ENCODE assay signal across 9 cellular contexts in genomic region chr11:72069787-72070251, GRCh38. TPM values are rescaled to one million over a fixed set of nuclear protein-coding genes. Genes with fewer than 3 reads are reported as not detected.
DNase-seq lines count a peak whose midpoint lies in the region; ATAC-seq and TF ChIP-seq lines count a peak whose summit lies in the region.
"Had no signal": no experiment of that assay in that cellular context is flagged by ENCODE, and none has a peak within 500 bp of the region (broad histone marks: within the 10 kb centered on the region; RNA-seq: fewer than 3 reads in every experiment).

No MANE protein-coding gene starts in this region.

- no peak overlapping the region for H3K27ac ChIP-seq in CD4-positive, CD25-positive, alpha-beta regulatory T cell (ENCODE audit: insufficient read depth, low read length, poor library complexity, severe bottlenecking)
- H3K27ac ChIP-seq in GM23338 (ENCODE audit: low read depth) (no peak overlapping the region), mesenchymal stem cell (ENCODE audit: low read length, poor library complexity, severe bottlenecking) (peak overlapping the region; percentile 83), upper lobe of right lung (peak overlapping the region; percentile 84)

- H2AK5ac ChIP-seq in mesenchymal stem cell (ENCODE audit: low read length, severe bottlenecking) = no peak overlapping the region

- TF ChIP-seq CTCF in GM23338 (conservative IDR thresholded peaks at IDR 0.05; ENCODE audit: low read depth in 2 of 2) = no peak
- no peak for TF ChIP-seq CTCF in upper lobe of right lung (IDR thresholded peaks at IDR 0.05)

- peaks cover 32% of the 10 kb centered on the region for H3K36me3 Mint-ChIP-seq in CD4-positive, CD25-positive, alpha-beta regulatory T cell
- peaks cover 12% of the 10 kb centered on the region for H3K36me3 Mint-ChIP-seq in GM23338 (ENCODE audit: low read depth)

- no peak overlapping the region for H3K4me2 ChIP-seq in GM23338
- H3K4me2 ChIP-seq in mesenchymal stem cell (ENCODE audit: low read length, poor library complexity, severe bottlenecking) = no peak overlapping the region

- H2BK120ac ChIP-seq in mesenchymal stem cell (ENCODE audit: low read depth, low read length) = no peak overlapping the region

- peak overlapping the region in 1 of 4 donors; percentile 10 for H3K4me3 Mint-ChIP-seq in CD4-positive, CD25-positive, alpha-beta regulatory T cell
- H3K4me3 Mint-ChIP-seq in GM23338 = no peak overlapping the region

- H2BK5ac ChIP-seq in mesenchymal stem cell (ENCODE audit: low read depth, low read length, poor library complexity, severe bottlenecking) = no peak overlapping the region

- intact Hi-C loops in upper lobe of right lung (cut with DNase I) = no loop called here

- peaks cover 17% of the 10 kb centered on the region for H3K79me1 ChIP-seq in mesenchymal stem cell (replicated peaks; ENCODE audit: low read length, poor library complexity, severe bottlenecking)

- H2BK15ac ChIP-seq in mesenchymal stem cell (ENCODE audit: low read depth, poor library complexity, severe bottlenecking) = no peak overlapping the region

- ATAC-seq in CD4-positive, CD25-positive, alpha-beta regulatory T cell (ENCODE audit: low read depth in 2 of 2) = peak; percentile 41 to 42
- ATAC-seq in GM23338 = peak; percentile 74
- peak; percentile 98 for ATAC-seq in upper lobe of right lung

- H2AFZ ChIP-seq in GM23338 (no peak overlapping the region), mesenchymal stem cell (ENCODE audit: low read depth, low read length) (no peak overlapping the region)

- no peaks in the 10 kb centered on the region for H3K27me3 ChIP-seq in CD4-positive, CD25-positive, alpha-beta regulatory T cell (ENCODE audit: control insufficient read depth, insufficient read depth, low read length)
- H3K27me3 ChIP-seq in GM23338 (ENCODE audit: insufficient read depth) = no peaks in the 10 kb centered on the region
- no peaks in the 10 kb centered on the region for H3K27me3 ChIP-seq in mesenchymal stem cell (ENCODE audit: control insufficient read depth in 1 of 2, insufficient read depth in 1 of 2, low read length in 2 of 2)
- no peaks in the 10 kb centered on the region for H3K27me3 ChIP-seq in upper lobe of right lung

- H3K27me3 Mint-ChIP-seq in CD4-positive, CD25-positive, alpha-beta regulatory T cell = peaks cover 4% of the 10 kb centered on the region
- H3K27me3 Mint-ChIP-seq in GM23338 (ENCODE audit: insufficient read depth, low read depth, poor library complexity) = peaks cover 5% of the 10 kb centered on the region

- peak overlapping the region; percentile 9 to 91 for H2BK12ac ChIP-seq in mesenchymal stem cell (ENCODE audit: low read length in 2 of 2)

- H3F3A ChIP-seq in GM23338 (replicated peaks; ENCODE audit: low read depth) = no peaks in the 10 kb centered on the region

- peak overlapping the region; percentile 37 to 46 for H3K18ac ChIP-seq in mesenchymal stem cell (ENCODE audit: low read depth in 1 of 2, low read length in 2 of 2)

- 0% methylated on average over 2 of the region's 2 CpGs for WGBS in mesenchymal stem cell

- peaks cover 83% of the 10 kb centered on the region for H3K79me2 ChIP-seq in GM23338 (replicated peaks; ENCODE audit: insufficient read depth)

- H4K91ac ChIP-seq in mesenchymal stem cell (ENCODE audit: low read length) = no peak overlapping the region

- H3K14ac ChIP-seq in mesenchymal stem cell (ENCODE audit: low read length in 2 of 2) = no peak overlapping the region

- peaks cover 9% of the 10 kb centered on the region for H3K4me1 ChIP-seq in CD4-positive, CD25-positive, alpha-beta regulatory T cell (ENCODE audit: control insufficient read depth, insufficient read depth, low read length, poor library complexity, severe bottlenecking)
- H3K4me1 ChIP-seq in GM23338 (ENCODE audit: insufficient read depth) = peaks cover 13% of the 10 kb centered on the region; the same call in 1 of the 2 replicates
- peaks cover 13% of the 10 kb centered on the region for H3K4me1 ChIP-seq in mesenchymal stem cell (ENCODE audit: control insufficient read depth, insufficient read depth, low read depth, low read length)
- H3K4me1 ChIP-seq in upper lobe of right lung = peaks cover 58% of the 10 kb centered on the region

- H3K4me3 ChIP-seq in CD4-positive, CD25-positive, alpha-beta regulatory T cell (ENCODE audit: low read depth, low read length) = no peak overlapping the region
- no peak overlapping the region for H3K4me3 ChIP-seq in GM23338
- H3K4me3 ChIP-seq in mesenchymal stem cell (ENCODE audit: insufficient read depth in 1 of 2, low read depth in 1 of 2, low read length in 2 of 2) = peak overlapping the region in 1 of 2 experiments; percentile 44
- H3K4me3 ChIP-seq in upper lobe of right lung = peak overlapping the region; percentile 28

- peak overlapping the region; percentile 59 for H4K8ac ChIP-seq in mesenchymal stem cell (ENCODE audit: low read length)

- H3K4ac ChIP-seq in mesenchymal stem cell (ENCODE audit: low read depth in 1 of 2, low read length in 2 of 2) = peak overlapping the region in 1 of 2 experiments; percentile 94

- H3K23ac ChIP-seq in mesenchymal stem cell (ENCODE audit: low read length in 2 of 2) = no peak overlapping the region

- H3K9me3 ChIP-seq in CD4-positive, CD25-positive, alpha-beta regulatory T cell (ENCODE audit: control insufficient read depth in 2 of 2, low read length in 2 of 2) = no peaks in the 10 kb centered on the region
- H3K9me3 ChIP-seq in mesenchymal stem cell (ENCODE audit: control insufficient read depth, low read length) = no peaks in the 10 kb centered on the region
- no peaks in the 10 kb centered on the region for H3K9me3 ChIP-seq in upper lobe of right lung

- H3K9me3 Mint-ChIP-seq in CD4-positive, CD25-positive, alpha-beta regulatory T cell = no peaks in the 10 kb centered on the region
- H3K9me3 Mint-ChIP-seq in GM23338 = no peaks in the 10 kb centered on the region

- peak overlapping the region; percentile 83 for H3K9ac ChIP-seq in mesenchymal stem cell (ENCODE audit: low read length)

- peaks cover 33% of the 10 kb centered on the region for H4K20me1 ChIP-seq in GM23338 (replicated peaks; ENCODE audit: insufficient read depth)

- H3K4me1 Mint-ChIP-seq in CD4-positive, CD25-positive, alpha-beta regulatory T cell = peaks cover 18 to 51% (median 40%) of the 10 kb centered on the region in 4 donors
- peaks cover 32% of the 10 kb centered on the region for H3K4me1 Mint-ChIP-seq in GM23338

- DNase-seq in CD4-positive, CD25-positive, alpha-beta regulatory T cell = no peak
- peak; percentile 15 for DNase-seq in GM23338 (ENCODE audit: low spot score)
- DNase-seq in dermis microvascular lymphatic vessel endothelial cell (ENCODE audit: low read depth in 2 of 2) = peak; percentile 11 to 85
- DNase-seq in mesenchymal stem cell = peak; percentile 88
- DNase-seq in upper lobe of right lung = peak; percentile 89
- DNase-seq in DMS 273 treated with DMSO at 0.1 percent for 48 hours (lab: John Stamatoyannopoulos, UW) = no peak
- DNase-seq in stimulated activated naive CD4-positive, alpha-beta T cell (lab: John Stamatoyannopoulos, UW) = no peak

- H3K9me2 ChIP-seq in GM23338 (ENCODE audit: insufficient read depth) = no peaks in the 10 kb centered on the region

- H3K27ac Mint-ChIP-seq in CD4-positive, CD25-positive, alpha-beta regulatory T cell = peak overlapping the region; percentile 8 to 83 (median 61)
- H3K27ac Mint-ChIP-seq in GM23338 = peak overlapping the region; percentile 74; the same call in 1 of the 2 replicates

- H3K36me3 ChIP-seq in CD4-positive, CD25-positive, alpha-beta regulatory T cell (ENCODE audit: control insufficient read depth, insufficient read depth, low read length) = peaks cover 2% of the 10 kb centered on the region
- no peaks in the 10 kb centered on the region; the same call in 1 of the 2 replicates for H3K36me3 ChIP-seq in GM23338 (ENCODE audit: insufficient read depth)
- H3K36me3 ChIP-seq in mesenchymal stem cell (ENCODE audit: control insufficient read depth in 1 of 2, insufficient read depth in 2 of 2, low read depth in 1 of 2, low read length in 2 of 2) = peaks cover 0 to 4% of the 10 kb centered on the region in 2 experiments
- no peaks in the 10 kb centered on the region for H3K36me3 ChIP-seq in upper lobe of right lung

RNA-seq across cellular contexts. Expression of gene NUMA1, which starts 10.5 kb away (rescaled TPM):
- total RNA-seq in CD4-positive, CD25-positive, alpha-beta regulatory T cell = 272 TPM
- polyA plus RNA-seq in CD4-positive, CD25-positive, alpha-beta regulatory T cell = 10 to 100 TPM; 14.0 to 27.2 (median 20.5) TPM
- total RNA-seq in GM23338 (2014; rRNA removed; shearing (Covaris generic)) = 90.5 and 104 TPM in 2 replicates
- polyA plus RNA-seq in GM23338 (2016; fragmentation: Nextera tagmentation; extraction: Ambion mirVana) = 30.4 and 33.2 TPM in 2 replicates
- polyA plus RNA-seq in PFSK-1 (2012; ENCODE audit: insufficient read length, low read depth) = 90.5 TPM
- total RNA-seq in dermis microvascular lymphatic vessel endothelial cell (101 and 119 TPM in 2 replicates), upper lobe of right lung (192 TPM)
- polyA plus RNA-seq in mesenchymal stem cell (2013, experiment 1 of 2) = 54.5 TPM
- 49.1 TPM for polyA plus RNA-seq in mesenchymal stem cell (2013, experiment 2 of 2)

RNA-seq across cellular contexts. Expression of gene LRRC51, which starts 10.8 kb away (rescaled TPM):
- total RNA-seq in CD4-positive, CD25-positive, alpha-beta regulatory T cell = 1.5 TPM
- polyA plus RNA-seq in CD4-positive, CD25-positive, alpha-beta regulatory T cell = 1 to 10 TPM; 2.8 to 9.4 (median 6.3) TPM
- total RNA-seq in GM23338 (2014; rRNA removed; shearing (Covaris generic)) = 3.6 and 4.3 TPM in 2 replicates
- 4.2 and 4.8 TPM in 2 replicates for polyA plus RNA-seq in GM23338 (2016; fragmentation: Nextera tagmentation; extraction: Ambion mirVana)
- polyA plus RNA-seq in PFSK-1 (2012; ENCODE audit: insufficient read length, low read depth) = 3.3 TPM
- total RNA-seq in dermis microvascular lymphatic vessel endothelial cell (3.2 and 4.2 TPM in 2 replicates), upper lobe of right lung (6.8 TPM)
- polyA plus RNA-seq in mesenchymal stem cell (2013, experiment 1 of 2) = 3.2 TPM
- polyA plus RNA-seq in mesenchymal stem cell (2013, experiment 2 of 2) = 3.9 TPM

RNA-seq across cellular contexts. Expression of gene LAMTOR1, which starts 33.3 kb away (rescaled TPM):
- total RNA-seq in CD4-positive, CD25-positive, alpha-beta regulatory T cell = 48.5 TPM
- polyA plus RNA-seq in CD4-positive, CD25-positive, alpha-beta regulatory T cell = 100 to 1,000 TPM in 3 of 4 donors, 10 to 100 TPM in 1; 69.2 to 116 (median 102) TPM
- 106 and 112 TPM in 2 replicates for total RNA-seq in GM23338 (2014; rRNA removed; shearing (Covaris generic))
- 157 and 168 TPM in 2 replicates for polyA plus RNA-seq in GM23338 (2016; fragmentation: Nextera tagmentation; extraction: Ambion mirVana)
- polyA plus RNA-seq in PFSK-1 (2012; ENCODE audit: insufficient read length, low read depth) = 170 TPM
- total RNA-seq in dermis microvascular lymphatic vessel endothelial cell = 91.1 and 118 TPM in 2 replicates
- polyA plus RNA-seq in mesenchymal stem cell (2013, experiment 1 of 2) = 135 TPM
- polyA plus RNA-seq in mesenchymal stem cell (2013, experiment 2 of 2) = 137 TPM
- total RNA-seq in upper lobe of right lung = 100 TPM

RNA-seq across cellular contexts. Expression of gene TOMT, which starts 35.9 kb away (rescaled TPM):
- total RNA-seq in CD4-positive, CD25-positive, alpha-beta regulatory T cell = not detected
- not detected for polyA plus RNA-seq in CD4-positive, CD25-positive, alpha-beta regulatory T cell
- not detected in 2 replicates for total RNA-seq in GM23338 (2014; rRNA removed; shearing (Covaris generic))
- not detected in 2 replicates for polyA plus RNA-seq in GM23338 (2016; fragmentation: Nextera tagmentation; extraction: Ambion mirVana)
- not detected for polyA plus RNA-seq in PFSK-1 (2012; ENCODE audit: insufficient read length, low read depth)
- total RNA-seq in dermis microvascular lymphatic vessel endothelial cell (not detected in 2 replicates), upper lobe of right lung (not detected)
- not detected for polyA plus RNA-seq in mesenchymal stem cell (2013, experiment 1 of 2)
- polyA plus RNA-seq in mesenchymal stem cell (2013, experiment 2 of 2) = not detected
- polyA plus RNA-seq: thymus had no signal

RNA-seq across cellular contexts. Expression of gene ANAPC15, which starts 42.7 kb away (rescaled TPM):
- 46.3 TPM for total RNA-seq in CD4-positive, CD25-positive, alpha-beta regulatory T cell
- 100 to 1,000 TPM in 2 of 4 donors, 10 to 100 TPM in 2; 86.1 to 103 (median 98.4) TPM for polyA plus RNA-seq in CD4-positive, CD25-positive, alpha-beta regulatory T cell
- total RNA-seq in GM23338 (2014; rRNA removed; shearing (Covaris generic)) = 42.3 and 52.1 TPM in 2 replicates
- 110 and 117 TPM in 2 replicates for polyA plus RNA-seq in GM23338 (2016; fragmentation: Nextera tagmentation; extraction: Ambion mirVana)
- polyA plus RNA-seq in PFSK-1 (2012; ENCODE audit: insufficient read length, low read depth) = 38.7 TPM
- total RNA-seq in dermis microvascular lymphatic vessel endothelial cell (16.8 and 24.6 TPM in 2 replicates), upper lobe of right lung (25.2 TPM)
- polyA plus RNA-seq in mesenchymal stem cell (2013, experiment 1 of 2) = 35.1 TPM
- 36.7 TPM for polyA plus RNA-seq in mesenchymal stem cell (2013, experiment 2 of 2)

Comparison
In these comparisons a context has a peak if more than half of its experiments do, and no peak if none do; other contexts are left out.
1. ATAC-seq: peak in every context shown above with its lines; median percentile 98 in upper lobe of right lung; 74 in GM23338; 42 in CD4-positive, CD25-positive, alpha-beta regulatory T cell.
2. DNase-seq: peak in GM23338 (single experiment), dermis microvascular lymphatic vessel endothelial cell (2 of 2), mesenchymal stem cell (single experiment) and upper lobe of right lung (single experiment); none in CD4-positive, CD25-positive, alpha-beta regulatory T cell (0 of 3), DMS 273 treated with DMSO at 0.1 percent for 48 hours (single experiment) and stimulated activated naive CD4-positive, alpha-beta T cell (0 of 6).
3. H3K27ac ChIP-seq: peak in mesenchymal stem cell (single experiment) and upper lobe of right lung (single experiment); none in CD4-positive, CD25-positive, alpha-beta regulatory T cell (single experiment) and GM23338 (single experiment).